Comparison of ENCODE assay signal across 25 cellular contexts in the genomic region with DNA sequence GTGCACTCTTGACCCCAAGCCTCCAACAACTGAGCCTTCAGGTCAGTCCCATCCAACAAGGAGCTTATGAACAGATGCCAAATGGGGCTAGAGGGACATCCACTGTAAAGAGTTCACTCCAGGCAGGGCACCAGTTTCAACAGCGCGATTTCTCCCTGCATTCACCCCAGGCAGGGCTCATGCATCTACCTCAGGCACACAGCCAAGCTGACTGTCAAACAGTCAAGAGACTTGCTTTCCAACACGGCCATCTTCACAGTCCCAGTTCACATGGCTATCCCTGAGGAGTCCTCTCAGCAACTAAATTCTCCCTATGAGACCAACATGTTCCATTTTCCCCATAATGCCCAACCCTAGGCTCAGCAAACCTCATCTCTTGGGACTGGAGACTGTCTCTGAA. TPM values are rescaled to one million over a fixed set of nuclear protein-coding genes. Genes with fewer than 3 reads are reported as not detected.
DNase-seq lines count a peak whose midpoint lies in the region; ATAC-seq and TF ChIP-seq lines count a peak whose summit lies in the region.
"Had no signal": no experiment of that assay in that cellular context is flagged by ENCODE, and none has a peak within 500 bp of the region (broad histone marks: within the 10 kb centered on the region; RNA-seq: fewer than 3 reads in every experiment).

No MANE protein-coding gene starts in this region.

- DNase-seq in activated naive CD8-positive, alpha-beta T cell treated with anti-CD3 and anti-CD28 coated beads, Interleukin-2, amount 10 ng/mL, durations not matched to agents 7 days and 5 days = no peak
- DNase-seq in activated naive CD8-positive, alpha-beta T cell treated with anti-CD3 and anti-CD28 coated beads for 36 hours = no peak
- DNase-seq in left ventricle myocardium inferior (peak; percentile 16), neural crest cell (ENCODE audit: low read depth, low spot score) (no peak), RPMI8226 (no peak), NOMO-1 (lab: John Stamatoyannopoulos, UW; ENCODE audit: unreplicated experiment in 2 of 2) (no peak)
- DNase-seq in activated CD4-positive, alpha-beta T cell treated with anti-CD3 and anti-CD28 coated beads for 48 hours = no peak
- DNase-seq: 8988T; AML-193; C1 segment of cervical spinal cord; DMS53; GDM1; GOT3; HCEC 1CT; KBM-7; NCI-H1092; NCI-H1436; NCI-H1930; NCI-H2227 treated with DMSO at 0.1 percent for 48 hours; NCI-H524; NCI-H774; NK-92 treated with Interleukin-12 subunit alpha and Interleukin-12 subunit beta, amount 100 ng/mL, for 24 hours; SHP77 had no signal

- H3K4me1 ChIP-seq in left ventricle myocardium inferior = peaks cover 23% of the 10 kb centered on the region

- H3K27me3 Mint-ChIP-seq in activated naive CD8-positive, alpha-beta T cell treated with anti-CD3 and anti-CD28 coated beads, Interleukin-2, amount 10 ng/mL, durations not matched to agents 7 days and 5 days = no peaks in the 10 kb centered on the region
- no peaks in the 10 kb centered on the region for H3K27me3 Mint-ChIP-seq in activated naive CD8-positive, alpha-beta T cell treated with anti-CD3 and anti-CD28 coated beads for 36 hours
- no peaks in the 10 kb centered on the region for H3K27me3 Mint-ChIP-seq in activated T-helper 17 cell treated with anti-CD3 and anti-CD28 coated beads, Interleukin-2, amount 50 U/mL, for 72 hours
- H3K27me3 Mint-ChIP-seq in neural crest cell (ENCODE audit: low read depth) = no peaks in the 10 kb centered on the region

- peak overlapping the region; percentile 15 for H3K27ac Mint-ChIP-seq in activated naive CD8-positive, alpha-beta T cell treated with anti-CD3 and anti-CD28 coated beads, Interleukin-2, amount 10 ng/mL, durations not matched to agents 7 days and 5 days
- H3K27ac Mint-ChIP-seq in activated naive CD8-positive, alpha-beta T cell treated with anti-CD3 and anti-CD28 coated beads for 36 hours = no peak overlapping the region
- H3K27ac Mint-ChIP-seq in activated T-helper 17 cell treated with anti-CD3 and anti-CD28 coated beads, Interleukin-2, amount 50 U/mL, for 72 hours = peak overlapping the region; percentile 68
- H3K27ac Mint-ChIP-seq in neural crest cell (ENCODE audit: unreplicated experiment) = peak overlapping the region; percentile 37

- no peak for ATAC-seq in activated naive CD8-positive, alpha-beta T cell treated with anti-CD3 and anti-CD28 coated beads, Interleukin-2, amount 10 ng/mL, durations not matched to agents 7 days and 5 days (ENCODE audit: low read depth)
- no peak for ATAC-seq in activated T-helper 17 cell treated with anti-CD3 and anti-CD28 coated beads, Interleukin-2, amount 50 U/mL, for 72 hours (replicated peaks)

- H3K27me3 ChIP-seq in left ventricle myocardium inferior (ENCODE audit: low read depth) = no peaks in the 10 kb centered on the region

- POLR2A ChIA-PET in activated naive CD8-positive, alpha-beta T cell treated with anti-CD3 and anti-CD28 coated beads, Interleukin-2, amount 10 ng/mL, durations not matched to agents 7 days and 5 days (lab: Charles Lee) = no interaction called here

- H3K36me3 ChIP-seq in left ventricle myocardium inferior = peaks cover 81% of the 10 kb centered on the region

- no peak for TF ChIP-seq CTCF in left ventricle myocardium inferior (IDR thresholded peaks at IDR 0.05; ENCODE audit: borderline replicate concordance)
- TF ChIP-seq CTCF in neural crest cell (conservative IDR thresholded peaks at IDR 0.05) = no peak

- H3K4me3 Mint-ChIP-seq in activated naive CD8-positive, alpha-beta T cell treated with anti-CD3 and anti-CD28 coated beads, Interleukin-2, amount 10 ng/mL, durations not matched to agents 7 days and 5 days = no peak overlapping the region
- H3K4me3 Mint-ChIP-seq in activated naive CD8-positive, alpha-beta T cell treated with anti-CD3 and anti-CD28 coated beads for 36 hours = no peak overlapping the region
- no peak overlapping the region for H3K4me3 Mint-ChIP-seq in activated T-helper 17 cell treated with anti-CD3 and anti-CD28 coated beads, Interleukin-2, amount 50 U/mL, for 72 hours
- H3K4me3 Mint-ChIP-seq in neural crest cell = no peak overlapping the region

- no peaks in the 10 kb centered on the region for H3K9me3 Mint-ChIP-seq in activated naive CD8-positive, alpha-beta T cell treated with anti-CD3 and anti-CD28 coated beads, Interleukin-2, amount 10 ng/mL, durations not matched to agents 7 days and 5 days
- H3K9me3 Mint-ChIP-seq in activated naive CD8-positive, alpha-beta T cell treated with anti-CD3 and anti-CD28 coated beads for 36 hours = no peaks in the 10 kb centered on the region
- no peaks in the 10 kb centered on the region for H3K9me3 Mint-ChIP-seq in activated T-helper 17 cell treated with anti-CD3 and anti-CD28 coated beads, Interleukin-2, amount 50 U/mL, for 72 hours
- no peaks in the 10 kb centered on the region for H3K9me3 Mint-ChIP-seq in neural crest cell

- H3K27ac ChIP-seq in left ventricle myocardium inferior (replicated peaks) = peak overlapping the region; percentile 64
- H3K27ac ChIP-seq: HL-60 had no signal

- H3K4me1 Mint-ChIP-seq in activated naive CD8-positive, alpha-beta T cell treated with anti-CD3 and anti-CD28 coated beads, Interleukin-2, amount 10 ng/mL, durations not matched to agents 7 days and 5 days = no peaks in the 10 kb centered on the region
- H3K4me1 Mint-ChIP-seq in activated naive CD8-positive, alpha-beta T cell treated with anti-CD3 and anti-CD28 coated beads for 36 hours = no peaks in the 10 kb centered on the region
- H3K4me1 Mint-ChIP-seq in activated T-helper 17 cell treated with anti-CD3 and anti-CD28 coated beads, Interleukin-2, amount 50 U/mL, for 72 hours = no peaks in the 10 kb centered on the region
- H3K4me1 Mint-ChIP-seq in neural crest cell = no peaks in the 10 kb centered on the region

- peaks cover 15% of the 10 kb centered on the region for H3K36me3 Mint-ChIP-seq in activated naive CD8-positive, alpha-beta T cell treated with anti-CD3 and anti-CD28 coated beads, Interleukin-2, amount 10 ng/mL, durations not matched to agents 7 days and 5 days
- H3K36me3 Mint-ChIP-seq in activated naive CD8-positive, alpha-beta T cell treated with anti-CD3 and anti-CD28 coated beads for 36 hours = peaks cover 9% of the 10 kb centered on the region
- peaks cover 47% of the 10 kb centered on the region for H3K36me3 Mint-ChIP-seq in activated T-helper 17 cell treated with anti-CD3 and anti-CD28 coated beads, Interleukin-2, amount 50 U/mL, for 72 hours (ENCODE audit: low read depth)
- H3K36me3 Mint-ChIP-seq in neural crest cell (ENCODE audit: low read depth) = no peaks in the 10 kb centered on the region

- H3K9me3 ChIP-seq in left ventricle myocardium inferior (replicated peaks) = no peaks in the 10 kb centered on the region

- H3K4me3 ChIP-seq in left ventricle myocardium inferior = no peak overlapping the region

- intact Hi-C loops in left ventricle myocardium inferior (cut with micrococcal nuclease) = no loop called here

RNA-seq across cellular contexts. Expression of a gene that starts 17.7 kb away (rescaled TPM):
- total RNA-seq in activated naive CD8-positive, alpha-beta T cell treated with anti-CD3 and anti-CD28 coated beads, Interleukin-2, amount 10 ng/mL, durations not matched to agents 7 days and 5 days = 10 to 100 TPM; 27.5 to 28.3 TPM
- 10 to 100 TPM; 19.2 to 23.9 TPM for total RNA-seq in activated naive CD8-positive, alpha-beta T cell treated with anti-CD3 and anti-CD28 coated beads for 36 hours
- 10 to 100 TPM; 13.4 to 33.7 TPM for total RNA-seq in activated T-helper 17 cell treated with anti-CD3 and anti-CD28 coated beads, Interleukin-2, amount 50 U/mL, for 72 hours
- total RNA-seq in left ventricle myocardium inferior (94.1 TPM), neural crest cell (5.7 and 6.5 TPM in 2 replicates)

RNA-seq across cellular contexts. Expression of a gene that starts 33.3 kb away (rescaled TPM):
- total RNA-seq in activated naive CD8-positive, alpha-beta T cell treated with anti-CD3 and anti-CD28 coated beads, Interleukin-2, amount 10 ng/mL, durations not matched to agents 7 days and 5 days = 10 to 100 TPM; 37.0 to 37.6 TPM
- total RNA-seq in activated naive CD8-positive, alpha-beta T cell treated with anti-CD3 and anti-CD28 coated beads for 36 hours = 10 to 100 TPM; 42.8 to 45.2 TPM
- total RNA-seq in activated T-helper 17 cell treated with anti-CD3 and anti-CD28 coated beads, Interleukin-2, amount 50 U/mL, for 72 hours = 10 to 100 TPM; 23.1 to 44.5 TPM
- total RNA-seq in left ventricle myocardium inferior (52.2 TPM), neural crest cell (47.6 and 49.6 TPM in 2 replicates)

RNA-seq across cellular contexts. Expression of a gene that starts 37.6 kb away (rescaled TPM):
- 100 to 1,000 TPM; 108 to 118 TPM for total RNA-seq in activated naive CD8-positive, alpha-beta T cell treated with anti-CD3 and anti-CD28 coated beads, Interleukin-2, amount 10 ng/mL, durations not matched to agents 7 days and 5 days
- 100 to 1,000 TPM; 126 TPM for total RNA-seq in activated naive CD8-positive, alpha-beta T cell treated with anti-CD3 and anti-CD28 coated beads for 36 hours
- total RNA-seq in activated T-helper 17 cell treated with anti-CD3 and anti-CD28 coated beads, Interleukin-2, amount 50 U/mL, for 72 hours = 100 to 1,000 TPM; 107 to 158 TPM
- 180 TPM for total RNA-seq in left ventricle myocardium inferior
- total RNA-seq in neural crest cell = 91.7 and 101 TPM in 2 replicates
